Comparison of ENCODE assay signal across 24 cellular contexts in the genomic region with DNA sequence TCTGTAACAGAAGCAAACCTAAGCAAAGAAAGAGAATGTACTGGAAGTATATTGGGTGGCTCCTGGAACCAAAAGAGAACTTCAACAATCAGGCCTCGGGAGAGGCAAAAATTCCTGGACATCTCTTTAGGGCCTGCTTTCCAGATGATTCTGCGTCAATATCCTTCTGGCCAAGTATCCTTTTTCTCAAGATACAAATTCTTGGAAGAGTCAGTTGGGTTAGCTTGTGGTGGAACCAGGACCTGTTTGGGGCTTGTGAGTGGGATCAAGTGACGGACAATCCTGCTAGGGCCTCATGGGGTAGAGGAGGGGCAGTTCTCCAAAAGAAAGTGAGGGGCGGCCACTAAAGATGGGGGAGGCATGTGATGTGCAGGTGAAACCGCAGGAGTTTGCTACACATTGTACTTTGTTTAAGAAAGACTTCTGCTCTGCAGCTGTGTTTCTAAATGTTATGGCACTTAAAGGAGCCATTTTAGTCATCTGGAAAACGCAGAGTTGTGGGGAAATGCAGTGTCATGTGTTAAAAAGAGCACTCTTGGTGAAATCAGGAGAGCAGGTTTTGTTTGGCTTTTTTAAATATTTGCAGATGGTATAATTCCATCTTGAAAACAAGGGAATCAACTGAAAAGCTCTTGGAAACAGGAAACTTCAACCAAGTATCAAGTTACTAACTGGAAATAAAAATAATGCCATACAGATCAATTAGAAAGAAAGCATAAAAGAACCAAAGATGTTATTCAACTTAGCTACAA. TPM values are rescaled to one million over a fixed set of nuclear protein-coding genes. Genes with fewer than 3 reads are reported as not detected.
A peak's percentile ranks its signal among the peaks of the same experiment; 100 is the strongest.
DNase-seq lines count a peak whose midpoint lies in the region; ATAC-seq and TF ChIP-seq lines count a peak whose summit lies in the region.
"Had no signal": no experiment of that assay in that cellular context is flagged by ENCODE, and none has a peak within 500 bp of the region (broad histone marks: within the 10 kb centered on the region; RNA-seq: fewer than 3 reads in every experiment).

No MANE protein-coding gene starts in this region.

- no peak for TF ChIP-seq CTCF in left ventricle myocardium inferior (IDR thresholded peaks at IDR 0.05; ENCODE audit: borderline replicate concordance)

- H3K9me3 ChIP-seq in left ventricle myocardium inferior (replicated peaks), result peaks cover 10% of the 10 kb centered on the region
- H3K9me3 ChIP-seq: uterus had no signal

- no peak for ATAC-seq in GM21526 (IDR thresholded peaks at IDR 0.05; ENCODE audit: low FRiP score, unreplicated experiment)
- ATAC-seq in GM21367 (IDR thresholded peaks at IDR 0.05; ENCODE audit: unreplicated experiment), result no peak
- ATAC-seq: esophagus mucosa had no signal

- H3K27ac ChIP-seq in left ventricle myocardium inferior (replicated peaks) (peak overlapping the region; percentile 6), skin epidermis (peak overlapping the region in 13 of 21 experiments; percentile 16 to 64 (median 33))
- H3K27ac ChIP-seq: C4-2B had no signal

- no peaks in the 10 kb centered on the region for H3K36me3 ChIP-seq in left ventricle myocardium inferior
- H3K36me3 ChIP-seq: uterus had no signal

- H3K4me1 ChIP-seq in left ventricle myocardium inferior, result no peaks in the 10 kb centered on the region
- H3K4me1 ChIP-seq: uterus had no signal

- H3K27me3 ChIP-seq in left ventricle myocardium inferior (ENCODE audit: low read depth), result no peaks in the 10 kb centered on the region
- H3K27me3 ChIP-seq: uterus had no signal

- no peak overlapping the region for H3K4me3 ChIP-seq in left ventricle myocardium inferior
- no peak overlapping the region for H3K4me3 ChIP-seq in skin epidermis
- H3K4me3 ChIP-seq: uterus had no signal

- DNase-seq in NCI-H2171 treated with DMSO at 0.1 percent for 48 hours (lab: John Stamatoyannopoulos, UW) (peak; percentile 35), NCI-H2171 (lab: John Stamatoyannopoulos, UW) (no peak), NCI-H748 (lab: John Stamatoyannopoulos, UW; ENCODE audit: unreplicated experiment) (peak; percentile 64), left ventricle myocardium inferior (no peak), foreskin melanocyte (no peak)
- DNase-seq: activated CD4-positive, alpha-beta T cell treated with anti-CD3 and anti-CD28 coated beads, Interleukin-2, amount 10 ng/mL, durations not matched to agents 7 days and 5 days; amygdala; effector CD4-positive, alpha-beta T cell; hippocampal formation; kidney; mammary epithelial cell; MV-4-11; naive B cell; NCI-H2029; NCI-H524; SHP77; stimulated activated CD8-positive, alpha-beta memory T cell treated with anti-CD3 and anti-CD28 coated beads, Interleukin-4, amount 100 ng/mL, for 48 hours; T-helper 1 cell; uterus had no signal

- intact Hi-C loops in left ventricle myocardium inferior (cut with micrococcal nuclease), result no loop called here

RNA-seq across cellular contexts. Expression of a gene that starts 27.4 kb away (rescaled TPM):
- 758 TPM for total RNA-seq in left ventricle myocardium inferior

RNA-seq across cellular contexts. Expression of a gene that starts 38.9 kb away (rescaled TPM):
- total RNA-seq in left ventricle myocardium inferior, result 51.3 TPM

Comparison
In these comparisons a context has a peak if more than half of its experiments do, and no peak if none do; other contexts are left out.
1. DNase-seq: peak in NCI-H2171 treated with DMSO at 0.1 percent for 48 hours (single experiment) and NCI-H748 (single experiment); none in NCI-H2171 (single experiment), left ventricle myocardium inferior (single experiment) and foreskin melanocyte (single experiment).